In genomic region chr21:36856643-36857042, GRCh38 we compare ENCODE assay signal across 21 cellular contexts.
"Had no signal": no experiment of that assay in that cellular context is flagged by ENCODE, and none has a peak within 500 bp of the region (broad histone marks: within the 10 kb centered on the region; RNA-seq: fewer than 3 reads in every experiment).

No MANE protein-coding gene starts in this region.

- H3K4me3 ChIP-seq: MG63, PC-9, Peyer's patch, SJCRH30 had no signal

- H3K4me1 ChIP-seq: Peyer's patch had no signal

- ATAC-seq: Right ventricle myocardium inferior, SK-N-SH treated with all-trans-retinoic acid at 6 μM for 48 hours had no signal

- H3K4me2 ChIP-seq: PC-9 had no signal

- H3K36me3 ChIP-seq: Peyer's patch, SJCRH30 had no signal

- H2AFZ ChIP-seq: PC-9 had no signal

- H3K9me3 ChIP-seq: MG63, Peyer's patch, SJCRH30 had no signal

- DNase-seq: Karpas-422, KG1, MG63, NCI-H1092, NCI-H1105 treated with DMSO at 0.1 percent for 48 hours, NCI-H1417 treated with DMSO at 0.1 percent for 48 hours, NCI-H146, NCI-H1694 treated with DMSO at 0.1 percent for 48 hours, NCI-H1930, NCI-H2081, NCI-H2107, NCI-H2227 treated with DMSO at 0.1 percent for 48 hours, NCI-H524, NCI-H526 treated with DMSO at 0.1 percent for 48 hours, NCI-H748 treated with DMSO at 0.1 percent for 48 hours, PC-9, Peyer's patch, SHP77 treated with DMSO at 0.1 percent for 48 hours, SJCRH30 had no signal

- H3K27ac ChIP-seq: PC-9, Peyer's patch, SJCRH30 had no signal

- H3K27me3 ChIP-seq: MG63, Peyer's patch, SJCRH30 had no signal
